Comparison of ENCODE assay signal across 18 cellular contexts in the genomic region with DNA sequence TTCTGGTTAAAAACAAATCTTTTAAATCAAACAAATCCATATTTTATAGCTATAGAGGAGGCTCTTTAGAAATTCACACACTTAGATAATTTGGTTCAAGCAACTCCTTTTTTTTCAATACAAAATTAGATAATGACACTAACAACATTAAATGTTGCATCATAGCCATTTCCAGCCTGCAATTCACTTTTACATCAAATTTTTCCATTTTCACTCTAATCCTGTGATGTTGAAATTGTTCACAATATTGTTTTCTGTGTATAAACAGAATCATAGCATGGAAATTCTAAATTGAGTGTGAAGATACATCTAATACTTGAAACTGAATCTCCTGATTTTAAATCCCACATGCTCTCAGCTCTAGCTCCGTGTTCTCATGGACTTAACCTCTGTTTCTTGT.
DNase-seq lines count a peak whose midpoint lies in the region; ATAC-seq, FAIRE-seq and TF ChIP-seq lines count a peak whose summit lies in the region.
"Had no signal": no experiment of that assay in that cellular context is flagged by ENCODE, and none has a peak within 500 bp of the region (broad histone marks: within the 10 kb centered on the region; RNA-seq: fewer than 3 reads in every experiment).

No MANE protein-coding gene starts in this region.

- no peak for TF ChIP-seq POLR2A in right lobe of liver (IDR thresholded peaks at IDR 0.05)

- H3K36me3 ChIP-seq in A673 (ENCODE audit: insufficient read depth, low read length, poor library complexity, severe bottlenecking) (no peaks in the 10 kb centered on the region), adipocyte (ENCODE audit: control insufficient read depth, insufficient read depth, low read length, severe bottlenecking) (no peaks in the 10 kb centered on the region), keratinocyte (ENCODE audit: control insufficient read depth in 2 of 2, extremely low read depth in 1 of 2, insufficient read depth in 2 of 2, low read length in 2 of 2) (no peaks in the 10 kb centered on the region), right lobe of liver (no peaks in the 10 kb centered on the region)
- H3K36me3 ChIP-seq: BLaER1 treated with 17β-estradiol and CSF1 and Interleukin-3, amounts not matched to agents 10 nM and 100 nM had no signal

- peak overlapping the region; percentile 14 for H2AFZ ChIP-seq in keratinocyte (ENCODE audit: control insufficient read depth, low read length)

- POLR2A ChIA-PET in A673 (lab: Charles Lee; ENCODE audit: low non-redundant PET) = no interaction called here

- H3K4me3 ChIP-seq in A673 (ENCODE audit: low read depth, low read length, poor library complexity, severe bottlenecking) (no peak overlapping the region), adipocyte (ENCODE audit: low read length) (no peak overlapping the region), keratinocyte (ENCODE audit: control insufficient read depth in 2 of 3, extremely low read depth in 1 of 3, insufficient read depth in 2 of 3, low read depth in 1 of 3, low read length in 3 of 3) (no peak overlapping the region), right lobe of liver (no peak overlapping the region)
- H3K4me3 ChIP-seq: A549; BLaER1 treated with 17β-estradiol and CSF1 and Interleukin-3, amounts not matched to agents 10 nM and 100 nM had no signal

- H4K20me1 ChIP-seq in keratinocyte (ENCODE audit: control insufficient read depth, extremely low read depth, insufficient read depth, low read length) = no peaks in the 10 kb centered on the region
- H4K20me1 ChIP-seq: BLaER1 treated with 17β-estradiol and CSF1 and Interleukin-3, amounts not matched to agents 10 nM and 100 nM had no signal

- intact Hi-C loops in A673 (cut with micrococcal nuclease; ENCODE audit: unreplicated experiment) = no loop called here
- intact Hi-C loops in right lobe of liver (cut with DNase I) = no loop called here

- no peak for ATAC-seq in right lobe of liver
- ATAC-seq: A549; CD8-positive, alpha-beta T cell; HepG2 had no signal

- H3K4me1 ChIP-seq in A673 (ENCODE audit: insufficient read depth, low read length, poor library complexity, severe bottlenecking) = peaks cover 30% of the 10 kb centered on the region
- H3K4me1 ChIP-seq in adipocyte (ENCODE audit: control insufficient read depth, insufficient read depth, low read length) = no peaks in the 10 kb centered on the region
- peaks cover 16% of the 10 kb centered on the region for H3K4me1 ChIP-seq in keratinocyte (ENCODE audit: control insufficient read depth, extremely low read depth, insufficient read depth, low read length)
- H3K4me1 ChIP-seq in right lobe of liver = no peaks in the 10 kb centered on the region
- H3K4me1 ChIP-seq: A549; BLaER1 treated with 17β-estradiol and CSF1 and Interleukin-3, amounts not matched to agents 10 nM and 100 nM had no signal

- CTCF ChIA-PET in A673 (lab: Charles Lee) = interaction anchor here (1.0 kb wide), 1 partner anchor 172 kb away, joined by 3 read pairs; no protein-coding TSS in a partner anchor

- H3K79me2 ChIP-seq in keratinocyte (ENCODE audit: control insufficient read depth, insufficient read depth, low read length) = no peaks in the 10 kb centered on the region

- no peaks in the 10 kb centered on the region for H3K9me1 ChIP-seq in keratinocyte (ENCODE audit: control insufficient read depth, extremely low read depth, insufficient read depth, low read length)

- H3K27ac ChIP-seq in A673 (ENCODE audit: low read depth, low read length, poor library complexity, severe bottlenecking) (peak overlapping the region; percentile 41), keratinocyte (ENCODE audit: control insufficient read depth, insufficient read depth, low read length) (no peak overlapping the region), right lobe of liver (no peak overlapping the region)
- H3K27ac ChIP-seq: 22Rv1; A549; BLaER1 treated with 17β-estradiol and CSF1 and Interleukin-3, amounts not matched to agents 10 nM and 100 nM had no signal

- H3K9me3 ChIP-seq in A673 (ENCODE audit: low read depth, low read length, poor library complexity, severe bottlenecking) (no peaks in the 10 kb centered on the region), adipocyte (ENCODE audit: control insufficient read depth, low read length) (no peaks in the 10 kb centered on the region), keratinocyte (ENCODE audit: control insufficient read depth, low read depth, low read length) (no peaks in the 10 kb centered on the region), right lobe of liver (no peaks in the 10 kb centered on the region)
- H3K9me3 ChIP-seq: A549; BLaER1 treated with 17β-estradiol and CSF1 and Interleukin-3, amounts not matched to agents 10 nM and 100 nM had no signal

- H3K27me3 ChIP-seq in A673 (replicated peaks; ENCODE audit: insufficient read depth, low read depth, low read length, poor library complexity) = no peaks in the 10 kb centered on the region
- no peaks in the 10 kb centered on the region for H3K27me3 ChIP-seq in adipocyte (replicated peaks; ENCODE audit: control insufficient read depth, insufficient read depth, low read length)
- H3K27me3 ChIP-seq in keratinocyte (ENCODE audit: control insufficient read depth, extremely low read depth, insufficient read depth, low read length) = no peaks in the 10 kb centered on the region
- no peaks in the 10 kb centered on the region for H3K27me3 ChIP-seq in right lobe of liver
- H3K27me3 ChIP-seq: BLaER1 treated with 17β-estradiol and CSF1 and Interleukin-3, amounts not matched to agents 10 nM and 100 nM had no signal

- WGBS in right lobe of liver (ENCODE audit: insufficient coverage, low coverage, low lambda C conversion rate, missing lambda C conversion rate) = 44% methylated on average over 1 of the region's 1 CpG

- dilution Hi-C loops in keratinocyte (cut with MboI; ENCODE audit: extremely low pct_ligation_motif_present, low sequenced_read_pairs) = no loop called here

- H3K9ac ChIP-seq in adipocyte (ENCODE audit: low read length) (no peak overlapping the region), keratinocyte (ENCODE audit: control insufficient read depth, extremely low read depth, insufficient read depth, low read length) (no peak overlapping the region)
- H3K9ac ChIP-seq: BLaER1 treated with 17β-estradiol and CSF1 and Interleukin-3, amounts not matched to agents 10 nM and 100 nM had no signal

- no TSS peak for BruUV-seq in A673 (replicated peaks; lab: Mats Ljungman, UMichigan)

- TF ChIP-seq CTCF in A673 (conservative IDR thresholded peaks at IDR 0.05; ENCODE audit: low read depth, low read length) = no peak
- no peak for TF ChIP-seq CTCF in keratinocyte (optimal IDR thresholded peaks at IDR 0.05 in 1 of 3, IDR thresholded peaks at IDR 0.05 in 1 of 3, conservative IDR thresholded peaks at IDR 0.05 in 1 of 3; ENCODE audit: extremely low read depth in 1 of 3, insufficient read depth in 2 of 3, low read length in 3 of 3)
- TF ChIP-seq CTCF in right lobe of liver (IDR thresholded peaks at IDR 0.05) = no peak

- no peak overlapping the region for H3K4me2 ChIP-seq in keratinocyte (ENCODE audit: control insufficient read depth, extremely low read depth, insufficient read depth, low read depth, low read length)
- H3K4me2 ChIP-seq: A549; BLaER1 treated with 17β-estradiol and CSF1 and Interleukin-3, amounts not matched to agents 10 nM and 100 nM had no signal

- DNase-seq in DMS 273 (lab: John Stamatoyannopoulos, UW; ENCODE audit: unreplicated experiment) = peak; percentile 40
- DNase-seq in DMS 273 treated with DMSO at 0.1 percent for 48 hours (lab: John Stamatoyannopoulos, UW) = no peak
- DNase-seq in A673 (ENCODE audit: low spot score) = peak; percentile 45
- peak; percentile 69 for DNase-seq in adipocyte (ENCODE audit: low read depth)
- DNase-seq in keratinocyte (ENCODE audit: low read depth, low spot score) = no peak
- no peak for DNase-seq in right lobe of liver
- DNase-seq in superior temporal gyrus (ENCODE audit: extremely low spot score) = no peak
- DNase-seq: Calu3; CD8-positive, alpha-beta T cell; H9 had no signal

- FAIRE-seq in keratinocyte (lab: Jason Lieb, UNC) = no peak
- FAIRE-seq: A549, G401.6, GM12891, GM19239, H1, HepG2 had no signal

Comparison
In these comparisons a context has a peak if more than half of its experiments do, and no peak if none do; other contexts are left out.
1. DNase-seq: peak in DMS 273 (single experiment), A673 (single experiment) and adipocyte (single experiment); none in DMS 273 treated with DMSO at 0.1 percent for 48 hours (single experiment), keratinocyte (single experiment), right lobe of liver (0 of 3) and superior temporal gyrus (single experiment).